In genomic region chr1:30359821-30360220, GRCh38 we compare ENCODE assay signal across 18 cellular contexts.
DNase-seq lines count a peak whose midpoint lies in the region; ATAC-seq and TF ChIP-seq lines count a peak whose summit lies in the region.
"Had no signal": no experiment of that assay in that cellular context is flagged by ENCODE, and none has a peak within 500 bp of the region (broad histone marks: within the 10 kb centered on the region; RNA-seq: fewer than 3 reads in every experiment).

No MANE protein-coding gene starts in this region.

- DNase-seq in activated CD8-positive, alpha-beta memory T cell treated with anti-CD3 and anti-CD28 coated beads for 24 hours: peak; percentile 41
- DNase-seq in activated CD8-positive, alpha-beta memory T cell treated with anti-CD3 and anti-CD28 coated beads, Interleukin-2, amount 50 U/mL, for 48 hours: no peak
- DNase-seq in stimulated activated naive CD8-positive, alpha-beta T cell treated with anti-CD3 and anti-CD28 coated beads, Interleukin-15, Interleukin-2, amounts not matched to agents 100 U/mL and 50 U/mL, for 24 hours: no peak
- DNase-seq in stimulated activated naive CD8-positive, alpha-beta T cell treated with anti-CD3 and anti-CD28 coated beads, Interleukin-15, amount 100 ng/mL, for 72 hours: no peak
- DNase-seq in type B pancreatic cell (ENCODE audit: extremely low spot score, unreplicated experiment) (no peak), caudate nucleus (lab: John Stamatoyannopoulos, UW) (no peak)
- DNase-seq: AML-193; Caco-2; Calu3; CD4-positive, alpha-beta T cell; CD8-positive, alpha-beta T cell; DMS79 treated with DMSO at 0.1 percent for 48 hours; GF-D8 had no signal

- H3K27ac ChIP-seq in caudate nucleus (ENCODE audit: low read depth, low read length): no peak overlapping the region
- H3K27ac ChIP-seq: 22Rv1; A549; BLaER1 treated with 17β-estradiol and CSF1 and Interleukin-3, amounts not matched to agents 10 nM and 100 nM; C4-2B had no signal

- no peaks in the 10 kb centered on the region for H3K9me3 Mint-ChIP-seq in stimulated activated naive CD8-positive, alpha-beta T cell treated with anti-CD3 and anti-CD28 coated beads, Interleukin-15, amount 100 ng/mL, for 72 hours
- no peaks in the 10 kb centered on the region for H3K9me3 Mint-ChIP-seq in type B pancreatic cell
- H3K9me3 Mint-ChIP-seq: CD4-positive, alpha-beta T cell; CD8-positive, alpha-beta T cell had no signal

- peaks cover 38% of the 10 kb centered on the region for H3K27me3 Mint-ChIP-seq in stimulated activated naive CD8-positive, alpha-beta T cell treated with anti-CD3 and anti-CD28 coated beads, Interleukin-15, amount 100 ng/mL, for 72 hours
- H3K27me3 Mint-ChIP-seq in type B pancreatic cell: peaks cover 3% of the 10 kb centered on the region

- H3K4me1 Mint-ChIP-seq in stimulated activated naive CD8-positive, alpha-beta T cell treated with anti-CD3 and anti-CD28 coated beads, Interleukin-15, amount 100 ng/mL, for 72 hours: no peaks in the 10 kb centered on the region
- H3K4me1 Mint-ChIP-seq in type B pancreatic cell (ENCODE audit: unreplicated experiment): peaks cover 24% of the 10 kb centered on the region
- H3K4me1 Mint-ChIP-seq: B cell had no signal

- TF ChIP-seq CTCF in type B pancreatic cell (conservative IDR thresholded peaks at IDR 0.05): no peak

- H3K27ac Mint-ChIP-seq in stimulated activated naive CD8-positive, alpha-beta T cell treated with anti-CD3 and anti-CD28 coated beads, Interleukin-15, amount 100 ng/mL, for 72 hours: no peak overlapping the region
- peak overlapping the region; percentile 26 for H3K27ac Mint-ChIP-seq in type B pancreatic cell
- H3K27ac Mint-ChIP-seq: B cell; CD4-positive, alpha-beta T cell; CD8-positive, alpha-beta T cell had no signal

- no peak overlapping the region for H3K4me3 Mint-ChIP-seq in stimulated activated naive CD8-positive, alpha-beta T cell treated with anti-CD3 and anti-CD28 coated beads, Interleukin-15, amount 100 ng/mL, for 72 hours
- H3K4me3 Mint-ChIP-seq in type B pancreatic cell: no peak overlapping the region
- H3K4me3 Mint-ChIP-seq: B cell; CD4-positive, alpha-beta T cell; CD8-positive, alpha-beta T cell had no signal

- no peaks in the 10 kb centered on the region for H3K36me3 Mint-ChIP-seq in type B pancreatic cell
- H3K36me3 Mint-ChIP-seq: CD8-positive, alpha-beta T cell had no signal

- ATAC-seq in stimulated activated naive CD8-positive, alpha-beta T cell treated with anti-CD3 and anti-CD28 coated beads, Interleukin-15, Interleukin-2, amounts not matched to agents 100 U/mL and 50 U/mL, for 24 hours: peak; percentile 11
- no peak for ATAC-seq in stimulated activated naive CD8-positive, alpha-beta T cell treated with anti-CD3 and anti-CD28 coated beads, Interleukin-15, amount 100 ng/mL, for 72 hours
- ATAC-seq: A549; CD8-positive, alpha-beta T cell had no signal
